8 cellular contexts compared by ENCODE assay signal in genomic region chr1:206608108-206608698, GRCh38. TPM values are rescaled to one million over a fixed set of nuclear protein-coding genes. Genes with fewer than 3 reads are reported as not detected.
DNase-seq lines count a peak whose midpoint lies in the region; ATAC-seq and TF ChIP-seq lines count a peak whose summit lies in the region.

No MANE protein-coding gene starts in this region.

- peaks cover 21% of the 10 kb centered on the region for H3K36me3 Mint-ChIP-seq in mesothelial cell of epicardium

- H2AFZ ChIP-seq in KMS-11 (ENCODE audit: low read depth): no peak overlapping the region

- DNase-seq in DMS53 treated with DMSO at 0.1 percent for 48 hours (lab: John Stamatoyannopoulos, UW; ENCODE audit: unreplicated experiment) (peak; percentile 22), T-helper 2 cell (peak in 4 of 5 experiments; percentile 32 to 68 (median 44)), body of pancreas (peak; percentile 42 to 57 (median 46)), mesothelial cell of epicardium (ENCODE audit: low spot score in 2 of 2, unreplicated experiment in 2 of 2) (no peak), tibial artery (no peak), amniotic stem cell (lab: John Stamatoyannopoulos, UW) (no peak)

- H3K9ac ChIP-seq in KMS-11: no peak overlapping the region

- H3K4me2 ChIP-seq in KMS-11: no peak overlapping the region

- no peak overlapping the region for H3K4me3 Mint-ChIP-seq in mesothelial cell of epicardium

- no peaks in the 10 kb centered on the region for H3K9me3 Mint-ChIP-seq in mesothelial cell of epicardium

- H3K79me2 ChIP-seq in KMS-11 (ENCODE audit: insufficient read depth, low read depth): peaks cover 10% of the 10 kb centered on the region; the same call in 1 of the 2 replicates

- H3K4me1 Mint-ChIP-seq in mesothelial cell of epicardium: peaks cover 12% of the 10 kb centered on the region

- H3K36me3 ChIP-seq in KMS-11 (ENCODE audit: insufficient read depth) (no peaks in the 10 kb centered on the region), body of pancreas (replicated peaks in 1 of 2; ENCODE audit: insufficient read depth in 1 of 2, low read depth in 2 of 2) (peaks cover 0 to 8% of the 10 kb centered on the region in 2 donors), tibial artery (peaks cover 31 to 75% (median 73%) of the 10 kb centered on the region in 3 donors)

- H4K20me1 ChIP-seq in KMS-11 (ENCODE audit: insufficient read depth): no peaks in the 10 kb centered on the region

- no peaks in the 10 kb centered on the region for H3K27me3 Mint-ChIP-seq in mesothelial cell of epicardium (ENCODE audit: low read depth)

- no peak overlapping the region for H3K27ac ChIP-seq in KMS-11
- no peak overlapping the region for H3K27ac ChIP-seq in body of pancreas
- no peak overlapping the region for H3K27ac ChIP-seq in tibial artery

- H3K4me1 ChIP-seq in KMS-11 (ENCODE audit: low read depth, poor library complexity, severe bottlenecking) (peaks cover 20% of the 10 kb centered on the region), body of pancreas (peaks cover 12% of the 10 kb centered on the region), tibial artery (peaks cover 0 to 14% (median 9%) of the 10 kb centered on the region in 4 donors)

- H3K4me3 ChIP-seq in KMS-11 (IDR thresholded peaks at IDR 0.05; ENCODE audit: insufficient read depth, low read depth, low read length) (no peak overlapping the region), body of pancreas (no peak overlapping the region), tibial artery (no peak overlapping the region)

- no peaks in the 10 kb centered on the region for H3K27me3 ChIP-seq in KMS-11 (ENCODE audit: insufficient read depth, low read depth)
- H3K27me3 ChIP-seq in body of pancreas: no peaks in the 10 kb centered on the region
- no peaks in the 10 kb centered on the region for H3K27me3 ChIP-seq in tibial artery

- intact Hi-C loops in body of pancreas (cut with DNase I) (no loop called here), tibial artery (cut with DNase I; ENCODE audit: low total_unique reads) (no loop called here)

- ATAC-seq in body of pancreas: no peak
- no peak for ATAC-seq in GM19035 (IDR thresholded peaks at IDR 0.05; ENCODE audit: unreplicated experiment)

- TF ChIP-seq CTCF in KMS-11 (conservative IDR thresholded peaks at IDR 0.05; ENCODE audit: low read depth, low read length): peak; percentile 99
- TF ChIP-seq CTCF in body of pancreas (IDR thresholded peaks at IDR 0.05): peak in 6 of 7 experiments; percentile 40 to 69 (median 58)
- TF ChIP-seq CTCF in mesothelial cell of epicardium (IDR thresholded peaks at IDR 0.05; ENCODE audit: unreplicated experiment): peak; percentile 62
- TF ChIP-seq CTCF in tibial artery (IDR thresholded peaks at IDR 0.05): peak; percentile 56 to 57

- H3K27ac Mint-ChIP-seq in mesothelial cell of epicardium: no peak overlapping the region

- H3K9me3 ChIP-seq in body of pancreas (no peaks in the 10 kb centered on the region), tibial artery (no peaks in the 10 kb centered on the region)

- TF ChIP-seq POLR2A in body of pancreas (IDR thresholded peaks at IDR 0.05): no peak

- WGBS in body of pancreas, 2 donors: 65 to 66% methylated on average over 7 of the region's 7 CpGs

RNA-seq across cellular contexts. Expression of gene EIF2D, which starts 4.1 kb away (rescaled TPM):
- total RNA-seq in body of pancreas: 10 to 100 TPM; 25.9 to 55.4 TPM
- 49.6 to 53.3 TPM (median 52.3 TPM) in 3 replicates for total RNA-seq in mesothelial cell of epicardium

RNA-seq across cellular contexts. Expression of gene DYRK3, which starts 27.1 kb away (rescaled TPM):
- total RNA-seq in body of pancreas (1 to 10 TPM; 1.6 to 4.7 TPM), mesothelial cell of epicardium (3.3 to 4.6 TPM (median 4.1 TPM) in 3 replicates)

Comparison
In these comparisons a context has a peak if more than half of its experiments do, and no peak if none do; other contexts are left out.
1. DNase-seq: peak in DMS53 treated with DMSO at 0.1 percent for 48 hours (single experiment), T-helper 2 cell (4 of 5) and body of pancreas (4 of 4); none in mesothelial cell of epicardium (0 of 2), tibial artery (0 of 2) and amniotic stem cell (single experiment).
2. Peak in every context shown above with its lines, with median percentiles within 50 percentile points of each other: CTCF ChIP-seq.